ENCODE assay signal across 1 cellular context in genomic region chr9:36765468-36766341, GRCh38.
A peak's percentile ranks its signal among the peaks of the same experiment; 100 is the strongest.
TF ChIP-seq lines count a peak whose summit lies in the region.

No MANE protein-coding gene starts in this region.

TF ChIP-seq in K562, 482 proteins besides CTCF, POLR2A, EP300 and RAD21 (continued from another document and continues in another):
- no peak for TF ChIP-seq ZMIZ1 (IDR thresholded peaks at IDR 0.05; ENCODE audit: low read depth in 2 of 2, low read length in 2 of 2)
- no peak for TF ChIP-seq NEUROD1 (IDR thresholded peaks at IDR 0.05; ENCODE audit: borderline replicate concordance, low read depth, low read length, partially characterized antibody)
- TF ChIP-seq, protein P1, sequence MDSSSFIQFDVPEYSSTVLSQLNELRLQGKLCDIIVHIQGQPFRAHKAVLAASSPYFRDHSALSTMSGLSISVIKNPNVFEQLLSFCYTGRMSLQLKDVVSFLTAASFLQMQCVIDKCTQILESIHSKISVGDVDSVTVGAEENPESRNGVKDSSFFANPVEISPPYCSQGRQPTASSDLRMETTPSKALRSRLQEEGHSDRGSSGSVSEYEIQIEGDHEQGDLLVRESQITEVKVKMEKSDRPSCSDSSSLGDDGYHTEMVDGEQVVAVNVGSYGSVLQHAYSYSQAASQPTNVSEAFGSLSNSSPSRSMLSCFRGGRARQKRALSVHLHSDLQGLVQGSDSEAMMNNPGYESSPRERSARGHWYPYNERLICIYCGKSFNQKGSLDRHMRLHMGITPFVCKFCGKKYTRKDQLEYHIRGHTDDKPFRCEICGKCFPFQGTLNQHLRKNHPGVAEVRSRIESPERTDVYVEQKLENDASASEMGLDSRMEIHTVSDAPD (CRISPR knock-in tag; IDR thresholded peaks at IDR 0.05): no peak
- TF ChIP-seq KLF6 (CRISPR knock-in tag; IDR thresholded peaks at IDR 0.05; ENCODE audit: borderline replicate concordance): no peak
- peak; percentile 45; the same call in 1 of the 2 replicates for TF ChIP-seq EP400 (IDR thresholded peaks at IDR 0.05)
- TF ChIP-seq CSDE1 (IDR thresholded peaks at IDR 0.05): no peak
- TF ChIP-seq SP2 (IDR thresholded peaks at IDR 0.05; ENCODE audit: extremely low read depth, low read depth, low read length, poor library complexity, severe bottlenecking): peak; percentile 75
- TF ChIP-seq PRMT5 (CRISPR knock-in tag; IDR thresholded peaks at IDR 0.05): no peak
- no peak for TF ChIP-seq ZNF165 (CRISPR knock-in tag; IDR thresholded peaks at IDR 0.05; ENCODE audit: borderline replicate concordance)
- TF ChIP-seq ZNF140 (CRISPR knock-in tag; IDR thresholded peaks at IDR 0.05): no peak
- TF ChIP-seq HNRNPLL (IDR thresholded peaks at IDR 0.05; ENCODE audit: low read depth, low read length, poor library complexity, severe bottlenecking): no peak
- no peak for TF ChIP-seq KDM1A (IDR thresholded peaks at IDR 0.05)
- no peak for TF ChIP-seq ARNT (IDR thresholded peaks at IDR 0.05)
- no peak for TF ChIP-seq DMBX1 (CRISPR knock-in tag; IDR thresholded peaks at IDR 0.05; ENCODE audit: borderline replicate concordance)
- no peak for TF ChIP-seq NFIX (CRISPR knock-in tag; IDR thresholded peaks at IDR 0.05; ENCODE audit: low read depth)
- TF ChIP-seq RBFOX2 (IDR thresholded peaks at IDR 0.05; ENCODE audit: low read depth, low read length): peak; percentile 66
- TF ChIP-seq DEAF1 (CRISPR knock-in tag; IDR thresholded peaks at IDR 0.05): no peak
- TF ChIP-seq, protein P2, sequence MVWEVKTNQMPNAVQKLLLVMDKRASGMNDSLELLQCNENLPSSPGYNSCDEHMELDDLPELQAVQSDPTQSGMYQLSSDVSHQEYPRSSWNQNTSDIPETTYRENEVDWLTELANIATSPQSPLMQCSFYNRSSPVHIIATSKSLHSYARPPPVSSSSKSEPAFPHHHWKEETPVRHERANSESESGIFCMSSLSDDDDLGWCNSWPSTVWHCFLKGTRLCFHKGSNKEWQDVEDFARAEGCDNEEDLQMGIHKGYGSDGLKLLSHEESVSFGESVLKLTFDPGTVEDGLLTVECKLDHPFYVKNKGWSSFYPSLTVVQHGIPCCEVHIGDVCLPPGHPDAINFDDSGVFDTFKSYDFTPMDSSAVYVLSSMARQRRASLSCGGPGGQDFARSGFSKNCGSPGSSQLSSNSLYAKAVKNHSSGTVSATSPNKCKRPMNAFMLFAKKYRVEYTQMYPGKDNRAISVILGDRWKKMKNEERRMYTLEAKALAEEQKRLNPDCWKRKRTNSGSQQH (CRISPR knock-in tag; IDR thresholded peaks at IDR 0.05): no peak
- no peak for TF ChIP-seq ZBED1 (IDR thresholded peaks at IDR 0.05)
- TF ChIP-seq PTBP1 (IDR thresholded peaks at IDR 0.05; ENCODE audit: low read depth, low read length): no peak
- TF ChIP-seq SPI1 (IDR thresholded peaks at IDR 0.05; ENCODE audit: borderline replicate concordance, low read depth, low read length): peak; percentile 86
- TF ChIP-seq ZBTB8A (IDR thresholded peaks at IDR 0.05; ENCODE audit: partially characterized antibody): no peak
- TF ChIP-seq JUND (IDR thresholded peaks at IDR 0.05; ENCODE audit: borderline replicate concordance, low read depth, low read length): 0 out of 2 replicates have a peak, but pooled peaks have one; percentile 9
- TF ChIP-seq JUND (tag; IDR thresholded peaks at IDR 0.05; ENCODE audit: borderline replicate concordance, low read depth, low read length): peak; percentile 39; the same call in 1 of the 3 replicates
- no peak for TF ChIP-seq ZBTB2 (IDR thresholded peaks at IDR 0.05)
- no peak for TF ChIP-seq TSHZ1 (CRISPR knock-in tag; IDR thresholded peaks at IDR 0.05)
- no peak for TF ChIP-seq ZNF184 (CRISPR knock-in tag; IDR thresholded peaks at IDR 0.05)
- TF ChIP-seq TFAP4 (CRISPR knock-in tag; IDR thresholded peaks at IDR 0.05; ENCODE audit: borderline replicate concordance): peak; percentile 47; the same call in 1 of the 2 replicates
- no peak for TF ChIP-seq ZZZ3 (IDR thresholded peaks at IDR 0.05)
- no peak for TF ChIP-seq FIP1L1 (IDR thresholded peaks at IDR 0.05; ENCODE audit: low read depth, low read length, poor library complexity, severe bottlenecking)
- TF ChIP-seq, protein P3, sequence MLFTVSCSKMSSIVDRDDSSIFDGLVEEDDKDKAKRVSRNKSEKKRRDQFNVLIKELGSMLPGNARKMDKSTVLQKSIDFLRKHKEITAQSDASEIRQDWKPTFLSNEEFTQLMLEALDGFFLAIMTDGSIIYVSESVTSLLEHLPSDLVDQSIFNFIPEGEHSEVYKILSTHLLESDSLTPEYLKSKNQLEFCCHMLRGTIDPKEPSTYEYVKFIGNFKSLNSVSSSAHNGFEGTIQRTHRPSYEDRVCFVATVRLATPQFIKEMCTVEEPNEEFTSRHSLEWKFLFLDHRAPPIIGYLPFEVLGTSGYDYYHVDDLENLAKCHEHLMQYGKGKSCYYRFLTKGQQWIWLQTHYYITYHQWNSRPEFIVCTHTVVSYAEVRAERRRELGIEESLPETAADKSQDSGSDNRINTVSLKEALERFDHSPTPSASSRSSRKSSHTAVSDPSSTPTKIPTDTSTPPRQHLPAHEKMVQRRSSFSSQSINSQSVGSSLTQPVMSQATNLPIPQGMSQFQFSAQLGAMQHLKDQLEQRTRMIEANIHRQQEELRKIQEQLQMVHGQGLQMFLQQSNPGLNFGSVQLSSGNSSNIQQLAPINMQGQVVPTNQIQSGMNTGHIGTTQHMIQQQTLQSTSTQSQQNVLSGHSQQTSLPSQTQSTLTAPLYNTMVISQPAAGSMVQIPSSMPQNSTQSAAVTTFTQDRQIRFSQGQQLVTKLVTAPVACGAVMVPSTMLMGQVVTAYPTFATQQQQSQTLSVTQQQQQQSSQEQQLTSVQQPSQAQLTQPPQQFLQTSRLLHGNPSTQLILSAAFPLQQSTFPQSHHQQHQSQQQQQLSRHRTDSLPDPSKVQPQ (CRISPR knock-in tag; IDR thresholded peaks at IDR 0.05; ENCODE audit: borderline replicate concordance): no peak
- TF ChIP-seq ZNF217 (CRISPR knock-in tag; IDR thresholded peaks at IDR 0.05): no peak
- peak; percentile 36; the same call in 1 of the 2 replicates for TF ChIP-seq SNIP1 (IDR thresholded peaks at IDR 0.05; ENCODE audit: low read depth)
- TF ChIP-seq, protein P4, sequence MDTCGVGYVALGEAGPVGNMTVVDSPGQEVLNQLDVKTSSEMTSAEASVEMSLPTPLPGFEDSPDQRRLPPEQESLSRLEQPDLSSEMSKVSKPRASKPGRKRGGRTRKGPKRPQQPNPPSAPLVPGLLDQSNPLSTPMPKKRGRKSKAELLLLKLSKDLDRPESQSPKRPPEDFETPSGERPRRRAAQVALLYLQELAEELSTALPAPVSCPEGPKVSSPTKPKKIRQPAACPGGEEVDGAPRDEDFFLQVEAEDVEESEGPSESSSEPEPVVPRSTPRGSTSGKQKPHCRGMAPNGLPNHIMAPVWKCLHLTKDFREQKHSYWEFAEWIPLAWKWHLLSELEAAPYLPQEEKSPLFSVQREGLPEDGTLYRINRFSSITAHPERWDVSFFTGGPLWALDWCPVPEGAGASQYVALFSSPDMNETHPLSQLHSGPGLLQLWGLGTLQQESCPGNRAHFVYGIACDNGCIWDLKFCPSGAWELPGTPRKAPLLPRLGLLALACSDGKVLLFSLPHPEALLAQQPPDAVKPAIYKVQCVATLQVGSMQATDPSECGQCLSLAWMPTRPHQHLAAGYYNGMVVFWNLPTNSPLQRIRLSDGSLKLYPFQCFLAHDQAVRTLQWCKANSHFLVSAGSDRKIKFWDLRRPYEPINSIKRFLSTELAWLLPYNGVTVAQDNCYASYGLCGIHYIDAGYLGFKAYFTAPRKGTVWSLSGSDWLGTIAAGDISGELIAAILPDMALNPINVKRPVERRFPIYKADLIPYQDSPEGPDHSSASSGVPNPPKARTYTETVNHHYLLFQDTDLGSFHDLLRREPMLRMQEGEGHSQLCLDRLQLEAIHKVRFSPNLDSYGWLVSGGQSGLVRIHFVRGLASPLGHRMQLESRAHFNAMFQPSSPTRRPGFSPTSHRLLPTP (IDR thresholded peaks at IDR 0.05; ENCODE audit: borderline replicate concordance, extremely low read depth, insufficient read length): no peak
- no peak for TF ChIP-seq TOE1 (IDR thresholded peaks at IDR 0.05; ENCODE audit: borderline replicate concordance)
- TF ChIP-seq TOE1 (CRISPR knock-in tag; IDR thresholded peaks at IDR 0.05; ENCODE audit: borderline replicate concordance, low read depth): no peak
- TF ChIP-seq SOX6 (IDR thresholded peaks at IDR 0.05): no peak
- TF ChIP-seq PTRF (tag; IDR thresholded peaks at IDR 0.05): no peak
- no peak for TF ChIP-seq ZNF316 (IDR thresholded peaks at IDR 0.05)
- TF ChIP-seq ZNF408 (CRISPR knock-in tag; IDR thresholded peaks at IDR 0.05; ENCODE audit: low read depth): no peak
- no peak for TF ChIP-seq RCOR1 (IDR thresholded peaks at IDR 0.05; ENCODE audit: borderline replicate concordance in 1 of 2, low read depth in 2 of 2, low read length in 2 of 2)
- no peak for TF ChIP-seq NCOA2 (IDR thresholded peaks at IDR 0.05; ENCODE audit: partially characterized antibody in 2 of 2)
- TF ChIP-seq YY1 (IDR thresholded peaks at IDR 0.05; ENCODE audit: borderline replicate concordance in 1 of 3, control insufficient read depth in 1 of 3, extremely low read depth in 1 of 3, insufficient read depth in 3 of 3, insufficient read length in 1 of 3, insufficient replicate concordance in 2 of 3, low read depth in 1 of 3, low read length in 2 of 3): no peak
- peak; percentile 26 for TF ChIP-seq FOS (IDR thresholded peaks at IDR 0.05; ENCODE audit: extremely low read depth, insufficient read length)
- TF ChIP-seq NR2F6 (CRISPR knock-in tag; IDR thresholded peaks at IDR 0.05): no peak
